1 cellular context compared by ENCODE assay signal in genomic region chr4:98939892-98940298, GRCh38.
TF ChIP-seq lines count a peak whose summit lies in the region.

No MANE protein-coding gene starts in this region.

TF ChIP-seq in GM23338, 12 proteins besides CTCF, POLR2A, EP300 and RAD21:
- TF ChIP-seq ZNF462 (CRISPR knock-in tag; IDR thresholded peaks at IDR 0.05) (no peak), POLR2AphosphoS5 (IDR thresholded peaks at IDR 0.05; ENCODE audit: low read depth) (no peak), NANOG (IDR thresholded peaks at IDR 0.05; ENCODE audit: borderline replicate concordance) (no peak), ZNF114 (CRISPR knock-in tag; IDR thresholded peaks at IDR 0.05) (no peak), ETS1 (IDR thresholded peaks at IDR 0.05) (no peak), ZNF331 (CRISPR knock-in tag; IDR thresholded peaks at IDR 0.05; ENCODE audit: low read depth) (no peak)
